Comparison of ENCODE assay signal across 22 cellular contexts in the genomic region with DNA sequence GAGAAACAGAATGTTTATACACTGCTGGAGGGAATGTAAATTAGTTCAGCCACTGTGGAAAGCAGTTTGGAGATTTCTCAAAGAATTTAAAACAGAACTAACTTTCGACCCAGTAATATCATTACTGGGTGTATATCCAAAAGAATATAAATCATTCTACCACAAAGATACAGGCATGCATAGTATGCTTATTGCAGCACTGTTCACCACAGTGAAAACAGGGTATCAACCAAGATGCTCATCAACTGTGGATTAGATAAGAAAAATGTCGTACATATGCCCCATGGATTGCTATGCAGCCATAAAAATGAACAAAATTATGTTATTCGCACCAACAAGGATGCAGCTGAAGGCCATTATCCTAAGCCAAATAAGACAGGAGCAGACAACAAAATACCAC.
"Had no signal": no experiment of that assay in that cellular context is flagged by ENCODE, and none has a peak within 500 bp of the region (broad histone marks: within the 10 kb centered on the region; RNA-seq: fewer than 3 reads in every experiment).

No MANE protein-coding gene starts in this region.

- H3K27ac ChIP-seq: esophagus squamous epithelium, gastrocnemius medialis, ovary, psoas muscle, sigmoid colon, spleen, testis, tibial artery had no signal

- DNase-seq: cortex of kidney; effector memory CD8-positive, alpha-beta T cell; esophagus squamous epithelium; gastrocnemius medialis; head of caudate nucleus; kidney; natural killer cell; occipital lobe; ovary; posterior cingulate gyrus; psoas muscle; right cardiac atrium; sigmoid colon; spleen; stimulated activated CD4-positive, alpha-beta T cell treated with anti-CD3 and anti-CD28 coated beads, Interleukin-4, amount 100 ng/mL, for 4 hours; stimulated activated naive CD8-positive, alpha-beta T cell treated with anti-CD3 and anti-CD28 coated beads, Interleukin-15, Interleukin-2, amounts not matched to agents 100 U/mL and 50 U/mL, for 24 hours; substantia nigra; testis; tibial artery had no signal

- H3K36me3 ChIP-seq: esophagus squamous epithelium, gastrocnemius medialis, ovary, sigmoid colon, spleen, tibial artery had no signal

- H3K9me3 ChIP-seq: esophagus squamous epithelium, gastrocnemius medialis, ovary, psoas muscle, sigmoid colon, testis, tibial artery had no signal

- ATAC-seq: effector memory CD8-positive, alpha-beta T cell; gastrocnemius medialis; left lobe of liver; natural killer cell; psoas muscle; right cardiac atrium; stimulated activated memory B cell treated with anti-CD40 and anti-IgM and Interleukin-4, amounts not matched to agents 10 μg/mL and 1 μg/mL and 100 μg/mL, for 72 hours; stimulated activated naive CD8-positive, alpha-beta T cell treated with anti-CD3 and anti-CD28 coated beads, Interleukin-15, Interleukin-2, amounts not matched to agents 100 U/mL and 50 U/mL, for 24 hours had no signal

- H3K4me1 ChIP-seq: esophagus squamous epithelium, gastrocnemius medialis, psoas muscle, sigmoid colon, spleen, testis, tibial artery had no signal

- H3K4me3 ChIP-seq: esophagus squamous epithelium, gastrocnemius medialis, lung, ovary, psoas muscle, sigmoid colon, spleen, testis, tibial artery had no signal

- H3K27me3 ChIP-seq: esophagus squamous epithelium, gastrocnemius medialis, sigmoid colon, spleen, testis, tibial artery had no signal
